ENCODE assay signal across 12 cellular contexts in genomic region chr1:31739281-31739853, GRCh38. TPM values are rescaled to one million over a fixed set of nuclear protein-coding genes. Genes with fewer than 3 reads are reported as not detected.
DNase-seq lines count a peak whose midpoint lies in the region; ATAC-seq and TF ChIP-seq lines count a peak whose summit lies in the region.
"Had no signal": no experiment of that assay in that cellular context is flagged by ENCODE, and none has a peak within 500 bp of the region (broad histone marks: within the 10 kb centered on the region; RNA-seq: fewer than 3 reads in every experiment).

No MANE protein-coding gene starts in this region.

- H3K36me3 ChIP-seq in esophagus squamous epithelium = no peaks in the 10 kb centered on the region

- intact Hi-C loops in activated naive CD4-positive, alpha-beta T cell treated with anti-CD3 and anti-CD28 coated beads for 36 hours (cut with micrococcal nuclease) = no loop called here
- intact Hi-C loops in esophagus squamous epithelium (cut with DNase I) = no loop called here
- intact Hi-C loops in Right ventricle myocardium inferior (cut with DNase I) = no loop called here

- TF ChIP-seq POLR2A in esophagus squamous epithelium (IDR thresholded peaks at IDR 0.05) = no peak

- CTCF ChIA-PET in activated naive CD4-positive, alpha-beta T cell treated with anti-CD3 and anti-CD28 coated beads for 36 hours (lab: Charles Lee) = no interaction called here

- ATAC-seq in naive thymus-derived CD8-positive, alpha-beta T cell = peak; percentile 57 to 72
- ATAC-seq in GM21390 (IDR thresholded peaks at IDR 0.05; ENCODE audit: unreplicated experiment) (no peak), Right ventricle myocardium inferior (no peak)

- H3K4me3 ChIP-seq in esophagus squamous epithelium = no peak overlapping the region
- H3K4me3 ChIP-seq: SJSA1 had no signal

- TF ChIP-seq CTCF in esophagus squamous epithelium (IDR thresholded peaks at IDR 0.05) = no peak

- no peaks in the 10 kb centered on the region for H3K36me3 Mint-ChIP-seq in activated naive CD4-positive, alpha-beta T cell treated with anti-CD3 and anti-CD28 coated beads for 36 hours (ENCODE audit: low read depth)
- no peaks in the 10 kb centered on the region for H3K36me3 Mint-ChIP-seq in naive thymus-derived CD8-positive, alpha-beta T cell

- no peaks in the 10 kb centered on the region for H3K9me3 Mint-ChIP-seq in activated naive CD4-positive, alpha-beta T cell treated with anti-CD3 and anti-CD28 coated beads for 36 hours
- no peaks in the 10 kb centered on the region for H3K9me3 Mint-ChIP-seq in naive thymus-derived CD8-positive, alpha-beta T cell

- peak; percentile 51 for DNase-seq in Caki2 (ENCODE audit: low read depth)
- peak; percentile 70 for DNase-seq in SW480 (ENCODE audit: low spot score)
- DNase-seq in activated naive CD4-positive, alpha-beta T cell treated with anti-CD3 and anti-CD28 coated beads for 36 hours = peak; percentile 71
- DNase-seq in naive thymus-derived CD8-positive, alpha-beta T cell = peak in 2 of 10 donors; percentile 20 to 29
- DNase-seq in amygdala (lab: John Stamatoyannopoulos, UW) = no peak
- no peak for DNase-seq in esophagus squamous epithelium (lab: John Stamatoyannopoulos, UW)
- DNase-seq in Right ventricle myocardium inferior (ENCODE audit: missing footprints) = no peak
- DNase-seq: amniotic stem cell, NCI-H2029 had no signal

- no peak overlapping the region for H3K27ac ChIP-seq in esophagus squamous epithelium
- H3K27ac ChIP-seq: HL-60, SJSA1 had no signal

- H3K27ac Mint-ChIP-seq in activated naive CD4-positive, alpha-beta T cell treated with anti-CD3 and anti-CD28 coated beads for 36 hours = no peak overlapping the region
- peak overlapping the region in 3 of 10 donors; percentile 17 to 66 (median 31) for H3K27ac Mint-ChIP-seq in naive thymus-derived CD8-positive, alpha-beta T cell

- peaks cover 9% of the 10 kb centered on the region for H3K4me1 Mint-ChIP-seq in activated naive CD4-positive, alpha-beta T cell treated with anti-CD3 and anti-CD28 coated beads for 36 hours (ENCODE audit: low read depth)
- peaks cover 9 to 22% (median 13%) of the 10 kb centered on the region in 4 donors for H3K4me1 Mint-ChIP-seq in naive thymus-derived CD8-positive, alpha-beta T cell

- H3K4me1 ChIP-seq in esophagus squamous epithelium = peaks cover 4 to 24% (median 7%) of the 10 kb centered on the region in 3 donors

- no peaks in the 10 kb centered on the region for H3K9me3 ChIP-seq in esophagus squamous epithelium
- H3K9me3 ChIP-seq: SJSA1 had no signal

- H3K4me3 Mint-ChIP-seq in activated naive CD4-positive, alpha-beta T cell treated with anti-CD3 and anti-CD28 coated beads for 36 hours = peak overlapping the region; percentile 5
- H3K4me3 Mint-ChIP-seq in naive thymus-derived CD8-positive, alpha-beta T cell = peak overlapping the region in 4 of 10 donors; percentile 7 to 70 (median 36)

- WGBS in esophagus squamous epithelium, 2 donors = 44 to 54% methylated on average over 3 to 7 of the region's 16 CpGs

- no peaks in the 10 kb centered on the region for H3K27me3 ChIP-seq in esophagus squamous epithelium
- H3K27me3 ChIP-seq: SJSA1 had no signal

- H3K27me3 Mint-ChIP-seq in activated naive CD4-positive, alpha-beta T cell treated with anti-CD3 and anti-CD28 coated beads for 36 hours (ENCODE audit: low read depth) = no peaks in the 10 kb centered on the region
- H3K27me3 Mint-ChIP-seq in naive thymus-derived CD8-positive, alpha-beta T cell = peaks cover 0 to 2% (median 0%) of the 10 kb centered on the region in 5 donors

- in situ Hi-C loops in Caki2 (cut with HindIII; ENCODE audit: low pct_unique_long_range_greater_than_20kb, low sequenced_read_pairs) = no loop called here

- POLR2A ChIA-PET in naive thymus-derived CD8-positive, alpha-beta T cell (lab: Charles Lee) = no interaction called here

RNA-seq across cellular contexts. Expression of gene ADGRB2, which starts 24.8 kb away (rescaled TPM):
- 7.9 and 13.7 TPM in 2 replicates for total RNA-seq in Caki2 (2014; rRNA removed; shearing (Covaris generic); ENCODE audit: low replicate concordance)
- total RNA-seq in activated naive CD4-positive, alpha-beta T cell treated with anti-CD3 and anti-CD28 coated beads for 36 hours = under 1 TPM; 0.24 to 0.30 TPM
- under 1 TPM in 1 of 2 experiments, not detected in 1; 0.18 TPM for total RNA-seq in naive thymus-derived CD8-positive, alpha-beta T cell
- under 1 TPM in 2 of 3 donors, not detected in 1; 0.05 to 0.10 TPM for polyA plus RNA-seq in naive thymus-derived CD8-positive, alpha-beta T cell
- total RNA-seq in esophagus squamous epithelium = 1 to 10 TPM in 2 of 4 donors, under 1 TPM in 2; 0.18 to 2.1 (median 0.86) TPM
- total RNA-seq in Right ventricle myocardium inferior = 16.1 TPM

RNA-seq across cellular contexts. Expression of gene COL16A1, which starts 35.5 kb away (rescaled TPM):
- 2.8 and 5.1 TPM in 2 replicates for total RNA-seq in Caki2 (2014; rRNA removed; shearing (Covaris generic); ENCODE audit: low replicate concordance)
- total RNA-seq in activated naive CD4-positive, alpha-beta T cell treated with anti-CD3 and anti-CD28 coated beads for 36 hours = under 1 TPM; 0.17 to 0.47 TPM
- not detected for total RNA-seq in naive thymus-derived CD8-positive, alpha-beta T cell
- polyA plus RNA-seq in naive thymus-derived CD8-positive, alpha-beta T cell = under 1 TPM in 1 of 3 donors, not detected in 2; 0.20 TPM
- total RNA-seq in esophagus squamous epithelium (10 to 100 TPM in 2 of 4 donors, 1 to 10 TPM in 2; 8.8 to 35.5 (median 16.4) TPM), Right ventricle myocardium inferior (12.7 TPM)

Comparison
In these comparisons a context has a peak if more than half of its experiments do, and no peak if none do; other contexts are left out.
1. DNase-seq: peak in Caki2 (single experiment), SW480 (single experiment) and activated naive CD4-positive, alpha-beta T cell treated with anti-CD3 and anti-CD28 coated beads for 36 hours (single experiment); none in amygdala (0 of 56), esophagus squamous epithelium (single experiment) and Right ventricle myocardium inferior (single experiment).
2. ATAC-seq: peak in naive thymus-derived CD8-positive, alpha-beta T cell (2 of 2); none in GM21390 (single experiment) and Right ventricle myocardium inferior (single experiment).